Comparison of ENCODE assay signal across 13 cellular contexts in genomic region chrX:65745427-65745826, GRCh38.
DNase-seq lines count a peak whose midpoint lies in the region; ATAC-seq and TF ChIP-seq lines count a peak whose summit lies in the region.
"Had no signal": no experiment of that assay in that cellular context is flagged by ENCODE, and none has a peak within 500 bp of the region (broad histone marks: within the 10 kb centered on the region; RNA-seq: fewer than 3 reads in every experiment).

No MANE protein-coding gene starts in this region.

- POLR2A ChIA-PET in CD4-positive, alpha-beta T cell (lab: Charles Lee) = no interaction called here
- POLR2A ChIA-PET in T-cell (lab: Charles Lee) = no interaction called here

- no peak overlapping the region for H3K4me3 Mint-ChIP-seq in CD4-positive, alpha-beta T cell
- no peak overlapping the region for H3K4me3 Mint-ChIP-seq in T-cell
- H3K4me3 Mint-ChIP-seq in central memory CD8-positive, alpha-beta T cell = no peak overlapping the region
- H3K4me3 Mint-ChIP-seq in osteocyte (ENCODE audit: unreplicated experiment) = no peak overlapping the region
- H3K4me3 Mint-ChIP-seq: neural crest cell had no signal

- ATAC-seq in CD4-positive, alpha-beta T cell (ENCODE audit: poor library complexity) = no peak
- peak; percentile 23 for ATAC-seq in GM18870 (IDR thresholded peaks at IDR 0.05; ENCODE audit: unreplicated experiment)
- ATAC-seq in T-cell (replicated peaks in 1 of 4) = peak in 2 of 4 experiments; percentile 51 to 60
- peak; percentile 40 for ATAC-seq in central memory CD8-positive, alpha-beta T cell (replicated peaks; ENCODE audit: extremely low read depth, poor library complexity, severe bottlenecking)
- no peak for ATAC-seq in HG03439 (IDR thresholded peaks at IDR 0.05; ENCODE audit: unreplicated experiment)
- ATAC-seq: HCT116, heart left ventricle had no signal

- H3K4me1 Mint-ChIP-seq in CD4-positive, alpha-beta T cell (ENCODE audit: low read depth) = peaks cover 50% of the 10 kb centered on the region
- H3K4me1 Mint-ChIP-seq in T-cell (peaks cover 26 to 52% (median 39%) of the 10 kb centered on the region in 3 donors), osteocyte (ENCODE audit: unreplicated experiment) (no peaks in the 10 kb centered on the region)
- H3K4me1 Mint-ChIP-seq in central memory CD8-positive, alpha-beta T cell = peaks cover 64% of the 10 kb centered on the region
- H3K4me1 Mint-ChIP-seq: neural crest cell had no signal

- H3K27ac ChIP-seq in CD4-positive, alpha-beta T cell (ENCODE audit: low read depth, low read length) = no peak overlapping the region

- H3K36me3 Mint-ChIP-seq in CD4-positive, alpha-beta T cell (ENCODE audit: low read depth) = peaks cover 24% of the 10 kb centered on the region
- H3K36me3 Mint-ChIP-seq in T-cell (peaks cover 21% of the 10 kb centered on the region), osteocyte (ENCODE audit: unreplicated experiment) (peaks cover 11% of the 10 kb centered on the region)
- H3K36me3 Mint-ChIP-seq in central memory CD8-positive, alpha-beta T cell (ENCODE audit: insufficient read depth) = peaks cover 15% of the 10 kb centered on the region

- H3K27me3 Mint-ChIP-seq in CD4-positive, alpha-beta T cell = no peaks in the 10 kb centered on the region
- no peaks in the 10 kb centered on the region for H3K27me3 Mint-ChIP-seq in T-cell
- no peaks in the 10 kb centered on the region for H3K27me3 Mint-ChIP-seq in central memory CD8-positive, alpha-beta T cell
- H3K27me3 Mint-ChIP-seq in osteocyte (ENCODE audit: unreplicated experiment) = no peaks in the 10 kb centered on the region

- DNase-seq in CD4-positive, alpha-beta T cell = no peak
- DNase-seq in T-cell (no peak), AG20443 (ENCODE audit: low spot score) (no peak), NCI-H345 treated with DMSO at 0.1 percent for 48 hours (lab: John Stamatoyannopoulos, UW; ENCODE audit: unreplicated experiment) (no peak), osteocyte (ENCODE audit: extremely low spot score, unreplicated experiment) (no peak)
- DNase-seq in central memory CD8-positive, alpha-beta T cell (ENCODE audit: low spot score in 2 of 2) = no peak
- DNase-seq: activated effector memory CD4-positive, alpha-beta T cell treated with anti-CD3 and anti-CD28 coated beads, Interleukin-2, amount 50 U/mL, for 16 hours; heart left ventricle; NCI-H1930 had no signal

- no peaks in the 10 kb centered on the region for H3K9me3 ChIP-seq in CD4-positive, alpha-beta T cell (ENCODE audit: control insufficient read depth, low read length)
- H3K9me3 ChIP-seq: heart left ventricle had no signal

- no peaks in the 10 kb centered on the region for H3K27me3 ChIP-seq in CD4-positive, alpha-beta T cell (ENCODE audit: control insufficient read depth, insufficient read depth, low read length)

- TF ChIP-seq CTCF in CD4-positive, alpha-beta T cell (IDR thresholded peaks at IDR 0.05) = no peak
- no peak for TF ChIP-seq CTCF in osteocyte (IDR thresholded peaks at IDR 0.05)

- H3K27ac Mint-ChIP-seq in CD4-positive, alpha-beta T cell = peak overlapping the region; percentile 34
- H3K27ac Mint-ChIP-seq in T-cell (peak overlapping the region; percentile 46 to 76), osteocyte (ENCODE audit: unreplicated experiment) (no peak overlapping the region)
- H3K27ac Mint-ChIP-seq in central memory CD8-positive, alpha-beta T cell (ENCODE audit: low read depth) = peak overlapping the region; percentile 8

- H3K9me3 Mint-ChIP-seq in CD4-positive, alpha-beta T cell = no peaks in the 10 kb centered on the region
- no peaks in the 10 kb centered on the region for H3K9me3 Mint-ChIP-seq in T-cell
- no peaks in the 10 kb centered on the region for H3K9me3 Mint-ChIP-seq in central memory CD8-positive, alpha-beta T cell
- H3K9me3 Mint-ChIP-seq in osteocyte (ENCODE audit: unreplicated experiment) = no peaks in the 10 kb centered on the region

- intact Hi-C loops in CD4-positive, alpha-beta T cell (cut with DNase I, micrococcal nuclease) = loop anchor here in 1 of 2 experiments (5.0 kb wide), 1 partner anchor 242 kb away; no protein-coding TSS in a partner anchor

- CTCF ChIA-PET in CD4-positive, alpha-beta T cell (lab: Charles Lee) = no interaction called here
- CTCF ChIA-PET in T-cell (lab: Charles Lee) = interaction anchor here in 1 of 2 donors (1.1 kb wide), 1 partner anchor 149 kb away, joined by 3 read pairs; no protein-coding TSS in a partner anchor

Comparison
In these comparisons a context has a peak if more than half of its experiments do, and no peak if none do; other contexts are left out.
1. ATAC-seq: peak in GM18870 (single experiment) and central memory CD8-positive, alpha-beta T cell (single experiment); none in CD4-positive, alpha-beta T cell (single experiment) and HG03439 (single experiment).